9 cellular contexts compared by ENCODE assay signal in the genomic region with DNA sequence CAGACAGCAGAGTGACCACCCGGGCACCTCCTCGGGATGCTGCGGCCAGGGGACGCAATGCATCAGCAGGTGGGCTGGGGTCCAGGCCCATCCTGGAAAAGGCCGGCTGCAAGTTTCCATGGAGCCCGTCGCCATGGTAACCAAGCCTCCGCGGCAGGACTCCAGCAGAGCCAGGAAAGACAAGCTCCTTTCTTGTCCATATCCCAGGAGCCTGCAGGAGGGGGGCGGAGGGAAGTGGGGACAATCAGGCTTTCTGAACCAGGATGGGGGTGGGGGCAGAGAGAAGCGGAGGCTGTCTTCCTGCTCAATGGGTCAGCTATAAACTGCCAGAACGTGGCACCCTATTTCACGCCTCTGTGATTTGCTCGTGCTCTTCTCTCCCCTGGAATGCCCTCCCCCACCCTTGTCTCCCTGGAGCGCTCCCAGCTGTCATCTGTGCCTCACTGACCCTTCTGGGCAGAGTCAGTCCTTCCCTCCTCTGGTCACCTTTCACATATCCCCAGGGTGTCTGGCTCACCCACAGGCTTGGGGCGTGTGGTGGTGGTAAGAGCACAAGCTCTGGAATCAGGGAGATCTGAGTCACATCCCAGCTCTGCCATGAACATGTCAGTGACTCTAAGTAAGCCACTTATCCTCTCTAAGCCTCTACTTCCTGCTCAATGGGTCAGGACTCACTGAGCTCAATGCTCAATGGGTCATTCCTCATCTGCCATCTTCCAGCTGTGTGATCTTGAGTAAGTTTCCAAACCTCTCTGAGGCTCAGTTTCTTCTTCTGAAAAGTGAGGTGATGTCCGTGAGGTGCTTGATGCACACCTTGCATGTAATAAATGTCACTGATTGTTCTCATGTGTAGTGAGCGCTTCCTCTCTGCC. TPM values are rescaled to one million over a fixed set of nuclear protein-coding genes. Genes with fewer than 3 reads are reported as not detected.
DNase-seq lines count a peak whose midpoint lies in the region; ATAC-seq, FAIRE-seq and TF ChIP-seq lines count a peak whose summit lies in the region.
"Had no signal": no experiment of that assay in that cellular context is flagged by ENCODE, and none has a peak within 500 bp of the region (broad histone marks: within the 10 kb centered on the region; RNA-seq: fewer than 3 reads in every experiment).

No MANE protein-coding gene starts in this region.

- H3K4me3 ChIP-seq in fibroblast of pulmonary artery (replicated peaks; ENCODE audit: low read depth, low read length) (no peak overlapping the region), Karpas-422 (ENCODE audit: low read length) (no peak overlapping the region)
- H3K4me3 ChIP-seq: gastrocnemius medialis had no signal

- no peak overlapping the region for H2AFZ ChIP-seq in Karpas-422 (ENCODE audit: low read length)

- H3K36me3 ChIP-seq in Karpas-422 (ENCODE audit: insufficient read depth, low read length): no peaks in the 10 kb centered on the region
- H3K36me3 ChIP-seq: gastrocnemius medialis had no signal

- no peak overlapping the region for H3K27ac ChIP-seq in Karpas-422 (ENCODE audit: low read length)
- H3K27ac ChIP-seq: gastrocnemius medialis had no signal

- peaks cover 18% of the 10 kb centered on the region for H3K4me1 ChIP-seq in Karpas-422 (ENCODE audit: low read length)

- no peaks in the 10 kb centered on the region for H3K79me2 ChIP-seq in Karpas-422 (ENCODE audit: low read length)

- no peaks in the 10 kb centered on the region for H3K9me3 ChIP-seq in Karpas-422 (ENCODE audit: low read length)
- H3K9me3 ChIP-seq: gastrocnemius medialis had no signal

- peak; percentile 99 for FAIRE-seq in RCC 7860 (lab: Jason Lieb, UNC)

- no peak overlapping the region for H3K4me2 ChIP-seq in Karpas-422 (ENCODE audit: low read depth, low read length, poor library complexity, severe bottlenecking)

- 0 out of 2 replicates have a peak, but pooled peaks cover 2% of the 10 kb centered on the region for H3K27me3 ChIP-seq in Karpas-422 (ENCODE audit: low read length)
- H3K27me3 ChIP-seq: gastrocnemius medialis had no signal

- ATAC-seq in GM18873 (IDR thresholded peaks at IDR 0.05; ENCODE audit: low FRiP score, unreplicated experiment) (no peak), GM18502 (IDR thresholded peaks at IDR 0.05; ENCODE audit: poor library complexity, unreplicated experiment) (no peak)

- DNase-seq in GM04503 (ENCODE audit: low read depth) (peak; percentile 72), RCC 7860 (ENCODE audit: low spot score) (peak; percentile 100), fibroblast of pulmonary artery (ENCODE audit: low read depth) (peak; percentile 62), non-pigmented ciliary epithelial cell (ENCODE audit: low read depth) (peak; percentile 65), SKM-1 (lab: John Stamatoyannopoulos, UW; ENCODE audit: unreplicated experiment) (no peak), Karpas-422 (no peak)
- DNase-seq: gastrocnemius medialis had no signal

- H4K20me1 ChIP-seq in Karpas-422 (ENCODE audit: insufficient read depth, low read depth, low read length): no peaks in the 10 kb centered on the region

- H3K9ac ChIP-seq in Karpas-422 (ENCODE audit: low read length): no peak overlapping the region

- TF ChIP-seq CTCF in fibroblast of pulmonary artery (IDR thresholded peaks at IDR 0.05; ENCODE audit: low read length, missing control alignments): no peak

- H3K9me2 ChIP-seq in Karpas-422 (replicated peaks; ENCODE audit: insufficient read depth, low read length): no peaks in the 10 kb centered on the region

RNA-seq across cellular contexts. Expression of a gene that starts 58.9 kb away (rescaled TPM):
- 117 and 184 TPM in 2 replicates for total RNA-seq in Karpas-422 (2014; rRNA removed; shearing (Covaris generic); ENCODE audit: low replicate concordance)

Comparison
In these comparisons a context has a peak if more than half of its experiments do, and no peak if none do; other contexts are left out.
1. DNase-seq: peak in GM04503 (single experiment), RCC 7860 (single experiment), fibroblast of pulmonary artery (single experiment) and non-pigmented ciliary epithelial cell (single experiment); none in SKM-1 (single experiment) and Karpas-422 (single experiment).